In the genomic region with DNA sequence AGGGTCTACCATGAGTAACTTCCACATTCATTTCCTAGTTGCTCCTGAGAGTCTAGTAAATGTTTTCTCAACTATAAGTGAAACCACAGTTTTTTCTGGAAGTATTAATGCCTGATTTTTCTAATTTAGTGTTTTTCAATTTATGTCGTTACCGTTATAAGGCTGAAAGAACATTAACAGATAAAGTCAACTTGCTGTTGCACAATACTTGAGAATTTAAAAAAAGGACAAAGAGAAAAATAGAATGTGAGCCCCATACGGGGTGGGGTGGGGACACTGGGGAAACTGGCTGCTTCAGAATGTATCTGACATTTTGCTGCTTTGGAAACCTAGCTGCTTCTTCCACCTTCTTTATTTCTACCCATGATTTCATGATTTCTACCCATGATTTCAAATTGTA, we compare ENCODE assay signal across 18 cellular contexts. TPM values are rescaled to one million over a fixed set of nuclear protein-coding genes. Genes with fewer than 3 reads are reported as not detected.
DNase-seq lines count a peak whose midpoint lies in the region; ATAC-seq and TF ChIP-seq lines count a peak whose summit lies in the region.
"Had no signal": no experiment of that assay in that cellular context is flagged by ENCODE, and none has a peak within 500 bp of the region (broad histone marks: within the 10 kb centered on the region; RNA-seq: fewer than 3 reads in every experiment).

No MANE protein-coding gene starts in this region.

- H3K9me2 ChIP-seq in PC-9 (ENCODE audit: insufficient read depth): no peaks in the 10 kb centered on the region

- H3K9me3 Mint-ChIP-seq in activated CD4-positive, alpha-beta memory T cell treated with anti-CD3 and anti-CD28 coated beads, Interleukin-2, amount 10 ng/mL, durations not matched to agents 7 days and 5 days: no peaks in the 10 kb centered on the region
- H3K9me3 Mint-ChIP-seq in activated CD4-positive, alpha-beta memory T cell treated with anti-CD3 and anti-CD28 coated beads for 36 hours: no peaks in the 10 kb centered on the region
- no peaks in the 10 kb centered on the region for H3K9me3 Mint-ChIP-seq in CD4-positive, CD25-positive, alpha-beta regulatory T cell
- no peaks in the 10 kb centered on the region for H3K9me3 Mint-ChIP-seq in memory B cell
- no peaks in the 10 kb centered on the region for H3K9me3 Mint-ChIP-seq in Calu3 (ENCODE audit: low read depth, unreplicated experiment)
- H3K9me3 Mint-ChIP-seq: GM23338 had no signal

- POLR2A ChIA-PET in activated CD4-positive, alpha-beta memory T cell treated with anti-CD3 and anti-CD28 coated beads, Interleukin-2, amount 10 ng/mL, durations not matched to agents 7 days and 5 days (lab: Charles Lee): no interaction called here
- POLR2A ChIA-PET in activated CD4-positive, alpha-beta memory T cell treated with anti-CD3 and anti-CD28 coated beads for 36 hours (lab: Charles Lee): no interaction called here
- POLR2A ChIA-PET in PC-9 (lab: Charles Lee; ENCODE audit: unreplicated experiment): no interaction called here

- no peaks in the 10 kb centered on the region for H3K9me3 ChIP-seq in CD4-positive, CD25-positive, alpha-beta regulatory T cell (ENCODE audit: control insufficient read depth in 2 of 2, low read length in 2 of 2)
- no peaks in the 10 kb centered on the region for H3K9me3 ChIP-seq in PC-9 (ENCODE audit: insufficient read depth, low read depth)

- H2AFZ ChIP-seq in PC-9: no peak overlapping the region
- H2AFZ ChIP-seq: GM23338 had no signal

- peaks cover 85% of the 10 kb centered on the region for H3K36me3 ChIP-seq in CD4-positive, CD25-positive, alpha-beta regulatory T cell (ENCODE audit: control insufficient read depth, insufficient read depth, low read length)
- peaks cover 46% of the 10 kb centered on the region for H3K36me3 ChIP-seq in PC-9 (ENCODE audit: low read depth)

- H3K36me3 Mint-ChIP-seq in activated CD4-positive, alpha-beta memory T cell treated with anti-CD3 and anti-CD28 coated beads, Interleukin-2, amount 10 ng/mL, durations not matched to agents 7 days and 5 days (ENCODE audit: low read depth): peaks cover 71% of the 10 kb centered on the region
- peaks cover 57% of the 10 kb centered on the region for H3K36me3 Mint-ChIP-seq in activated CD4-positive, alpha-beta memory T cell treated with anti-CD3 and anti-CD28 coated beads for 36 hours
- peaks cover 61% of the 10 kb centered on the region for H3K36me3 Mint-ChIP-seq in CD4-positive, CD25-positive, alpha-beta regulatory T cell
- H3K36me3 Mint-ChIP-seq in memory B cell (peaks cover 40% of the 10 kb centered on the region), Calu3 (ENCODE audit: insufficient read depth, unreplicated experiment) (peaks cover 21% of the 10 kb centered on the region)

- no peak overlapping the region for H3K4me3 Mint-ChIP-seq in activated CD4-positive, alpha-beta memory T cell treated with anti-CD3 and anti-CD28 coated beads, Interleukin-2, amount 10 ng/mL, durations not matched to agents 7 days and 5 days
- no peak overlapping the region for H3K4me3 Mint-ChIP-seq in activated CD4-positive, alpha-beta memory T cell treated with anti-CD3 and anti-CD28 coated beads for 36 hours
- no peak overlapping the region for H3K4me3 Mint-ChIP-seq in CD4-positive, CD25-positive, alpha-beta regulatory T cell
- H3K4me3 Mint-ChIP-seq in memory B cell (no peak overlapping the region), Calu3 (ENCODE audit: low read depth, unreplicated experiment) (no peak overlapping the region)
- H3K4me3 Mint-ChIP-seq: B cell, GM23338 had no signal

- H3K27ac Mint-ChIP-seq in activated CD4-positive, alpha-beta memory T cell treated with anti-CD3 and anti-CD28 coated beads, Interleukin-2, amount 10 ng/mL, durations not matched to agents 7 days and 5 days: peak overlapping the region; percentile 46
- H3K27ac Mint-ChIP-seq in activated CD4-positive, alpha-beta memory T cell treated with anti-CD3 and anti-CD28 coated beads for 36 hours: no peak overlapping the region
- peak overlapping the region in 2 of 3 donors; percentile 51 to 73 for H3K27ac Mint-ChIP-seq in CD4-positive, CD25-positive, alpha-beta regulatory T cell
- H3K27ac Mint-ChIP-seq in memory B cell (peak overlapping the region; percentile 17), Calu3 (ENCODE audit: unreplicated experiment) (no peak overlapping the region)
- H3K27ac Mint-ChIP-seq: B cell, GM23338 had no signal

- no peak overlapping the region for H3K4me3 ChIP-seq in CD4-positive, CD25-positive, alpha-beta regulatory T cell (ENCODE audit: low read depth, low read length)
- no peak overlapping the region for H3K4me3 ChIP-seq in PC-9
- H3K4me3 ChIP-seq: GM23338 had no signal

- ATAC-seq in CD4-positive, CD25-positive, alpha-beta regulatory T cell (ENCODE audit: low read depth in 2 of 2): no peak
- ATAC-seq in memory B cell (ENCODE audit: low read depth): no peak
- no peak for ATAC-seq in HG03460 (IDR thresholded peaks at IDR 0.05; ENCODE audit: unreplicated experiment)
- ATAC-seq: GM23338, HCT116, PC-3 had no signal

- H3K79me2 ChIP-seq in PC-9 (ENCODE audit: low read depth): peaks cover 19% of the 10 kb centered on the region

- peaks cover 57% of the 10 kb centered on the region for H3F3A ChIP-seq in PC-9 (ENCODE audit: insufficient read depth, low read depth)

- H3K27ac ChIP-seq in CD4-positive, CD25-positive, alpha-beta regulatory T cell (ENCODE audit: insufficient read depth, low read length, poor library complexity, severe bottlenecking): peak overlapping the region; percentile 18
- 0 out of 2 replicates have a peak overlapping the region, but pooled peaks have one; percentile 5 for H3K27ac ChIP-seq in PC-9

- no TSS peak for BruUV-seq in PC-9 (replicated peaks; lab: Mats Ljungman, UMichigan)
- no TSS peak for BruUV-seq in Calu3 (replicated peaks; lab: Mats Ljungman, UMichigan)

- no peak for TF ChIP-seq CTCF in PC-9 (conservative IDR thresholded peaks at IDR 0.05)
- TF ChIP-seq CTCF in Calu3 (IDR thresholded peaks at IDR 0.05; ENCODE audit: unreplicated experiment): no peak

- CTCF ChIA-PET in activated CD4-positive, alpha-beta memory T cell treated with anti-CD3 and anti-CD28 coated beads, Interleukin-2, amount 10 ng/mL, durations not matched to agents 7 days and 5 days (lab: Charles Lee): interaction anchor here (1.0 kb wide), 1 partner anchor 491 kb away, joined by 3 read pairs; no protein-coding TSS in a partner anchor
- CTCF ChIA-PET in activated CD4-positive, alpha-beta memory T cell treated with anti-CD3 and anti-CD28 coated beads for 36 hours (lab: Charles Lee): no interaction called here
- CTCF ChIA-PET in PC-9 (lab: Charles Lee): no interaction called here
- CTCF ChIA-PET in Calu3 (lab: Charles Lee): no interaction called here

- H3K4me2 ChIP-seq in PC-9: no peak overlapping the region
- H3K4me2 ChIP-seq: GM23338 had no signal

- no peaks in the 10 kb centered on the region for H3K27me3 ChIP-seq in CD4-positive, CD25-positive, alpha-beta regulatory T cell (ENCODE audit: control insufficient read depth, insufficient read depth, low read length)
- no peaks in the 10 kb centered on the region for H3K27me3 ChIP-seq in PC-9 (ENCODE audit: insufficient read depth, low read depth)

- H4K20me1 ChIP-seq in PC-9 (ENCODE audit: insufficient read depth): peaks cover 28% of the 10 kb centered on the region; the same call in 1 of the 2 replicates

- no peaks in the 10 kb centered on the region for H3K4me1 ChIP-seq in CD4-positive, CD25-positive, alpha-beta regulatory T cell (ENCODE audit: control insufficient read depth, insufficient read depth, low read length, poor library complexity, severe bottlenecking)
- H3K4me1 ChIP-seq in PC-9 (replicated peaks; ENCODE audit: insufficient read depth): no peaks in the 10 kb centered on the region

- H3K27me3 Mint-ChIP-seq in activated CD4-positive, alpha-beta memory T cell treated with anti-CD3 and anti-CD28 coated beads, Interleukin-2, amount 10 ng/mL, durations not matched to agents 7 days and 5 days: no peaks in the 10 kb centered on the region
- H3K27me3 Mint-ChIP-seq in activated CD4-positive, alpha-beta memory T cell treated with anti-CD3 and anti-CD28 coated beads for 36 hours: no peaks in the 10 kb centered on the region
- no peaks in the 10 kb centered on the region for H3K27me3 Mint-ChIP-seq in CD4-positive, CD25-positive, alpha-beta regulatory T cell
- H3K27me3 Mint-ChIP-seq in memory B cell: no peaks in the 10 kb centered on the region
- no peaks in the 10 kb centered on the region for H3K27me3 Mint-ChIP-seq in Calu3 (ENCODE audit: unreplicated experiment)
- H3K27me3 Mint-ChIP-seq: B cell had no signal

- H3K4me1 Mint-ChIP-seq in activated CD4-positive, alpha-beta memory T cell treated with anti-CD3 and anti-CD28 coated beads, Interleukin-2, amount 10 ng/mL, durations not matched to agents 7 days and 5 days: peaks cover 25% of the 10 kb centered on the region
- H3K4me1 Mint-ChIP-seq in activated CD4-positive, alpha-beta memory T cell treated with anti-CD3 and anti-CD28 coated beads for 36 hours (ENCODE audit: low read depth): peaks cover 21% of the 10 kb centered on the region
- peaks cover 16 to 47% (median 32%) of the 10 kb centered on the region in 4 donors for H3K4me1 Mint-ChIP-seq in CD4-positive, CD25-positive, alpha-beta regulatory T cell
- no peaks in the 10 kb centered on the region for H3K4me1 Mint-ChIP-seq in memory B cell
- no peaks in the 10 kb centered on the region for H3K4me1 Mint-ChIP-seq in Calu3 (ENCODE audit: low read depth, unreplicated experiment)
- H3K4me1 Mint-ChIP-seq: B cell, GM23338 had no signal

- DNase-seq in activated CD4-positive, alpha-beta memory T cell treated with anti-CD3 and anti-CD28 coated beads, Interleukin-2, amount 10 ng/mL, durations not matched to agents 7 days and 5 days: no peak
- no peak for DNase-seq in activated CD4-positive, alpha-beta memory T cell treated with anti-CD3 and anti-CD28 coated beads for 36 hours
- no peak for DNase-seq in CD4-positive, CD25-positive, alpha-beta regulatory T cell
- DNase-seq in PC-9 (no peak), memory B cell (ENCODE audit: low spot score in 2 of 2) (no peak), Calu3 (no peak)
- DNase-seq in stimulated activated naive CD4-positive, alpha-beta T cell (lab: John Stamatoyannopoulos, UW): no peak
- DNase-seq: KG1, MV-4-11, NCI-H1694 treated with DMSO at 0.1 percent for 48 hours, NCI-H2107, NCI-H510A treated with DMSO at 0.1 percent for 48 hours, NCI-H774, PC-3 had no signal

- intact Hi-C loops in activated CD4-positive, alpha-beta memory T cell treated with anti-CD3 and anti-CD28 coated beads for 36 hours (cut with micrococcal nuclease): no loop called here
- intact Hi-C loops in PC-9 (cut with micrococcal nuclease; ENCODE audit: unreplicated experiment): no loop called here
- intact Hi-C loops in Calu3 (cut with micrococcal nuclease; ENCODE audit: unreplicated experiment): loop anchor here (10.0 kb wide), 1 partner anchor 106 kb away; the partner anchor contains the start of gene CREG2

RNA-seq across cellular contexts. Expression of gene CNOT11, which starts 26.2 kb away (rescaled TPM):
- total RNA-seq in activated CD4-positive, alpha-beta memory T cell treated with anti-CD3 and anti-CD28 coated beads, Interleukin-2, amount 10 ng/mL, durations not matched to agents 7 days and 5 days: 10 to 100 TPM; 60.3 to 65.9 TPM
- total RNA-seq in activated CD4-positive, alpha-beta memory T cell treated with anti-CD3 and anti-CD28 coated beads for 36 hours: 10 to 100 TPM; 54.6 to 56.2 TPM
- 63.8 TPM for total RNA-seq in CD4-positive, CD25-positive, alpha-beta regulatory T cell
- polyA plus RNA-seq in CD4-positive, CD25-positive, alpha-beta regulatory T cell: 10 to 100 TPM; 68.6 to 76.2 (median 69.4) TPM
- 39.0 and 60.6 TPM in 2 replicates for total RNA-seq in PC-9 (2021)
- total RNA-seq in Calu3 (2022): 67.7 and 74.5 TPM in 2 replicates

RNA-seq across cellular contexts. Expression of gene RNF149, which starts 29.6 kb away (rescaled TPM):
- total RNA-seq in activated CD4-positive, alpha-beta memory T cell treated with anti-CD3 and anti-CD28 coated beads, Interleukin-2, amount 10 ng/mL, durations not matched to agents 7 days and 5 days: 100 to 1,000 TPM; 115 to 116 TPM
- 10 to 100 TPM; 42.1 to 46.9 TPM for total RNA-seq in activated CD4-positive, alpha-beta memory T cell treated with anti-CD3 and anti-CD28 coated beads for 36 hours
- 221 TPM for total RNA-seq in CD4-positive, CD25-positive, alpha-beta regulatory T cell
- polyA plus RNA-seq in CD4-positive, CD25-positive, alpha-beta regulatory T cell: 10 to 100 TPM; 84.4 to 97.3 (median 90.9) TPM
- total RNA-seq in PC-9 (2021) (58.6 and 71.6 TPM in 2 replicates), Calu3 (2022) (69.0 and 79.8 TPM in 2 replicates)

Comparison
In these comparisons a context has a peak if more than half of its experiments do, and no peak if none do; other contexts are left out.
1. H3K27ac Mint-ChIP-seq: peak in activated CD4-positive, alpha-beta memory T cell treated with anti-CD3 and anti-CD28 coated beads, Interleukin-2, amount 10 ng/mL, durations not matched to agents 7 days and 5 days (single experiment), CD4-positive, CD25-positive, alpha-beta regulatory T cell (2 of 3) and memory B cell (single experiment); none in activated CD4-positive, alpha-beta memory T cell treated with anti-CD3 and anti-CD28 coated beads for 36 hours (single experiment) and Calu3 (single experiment).